2 cellular contexts compared by ENCODE assay signal in the genomic region with DNA sequence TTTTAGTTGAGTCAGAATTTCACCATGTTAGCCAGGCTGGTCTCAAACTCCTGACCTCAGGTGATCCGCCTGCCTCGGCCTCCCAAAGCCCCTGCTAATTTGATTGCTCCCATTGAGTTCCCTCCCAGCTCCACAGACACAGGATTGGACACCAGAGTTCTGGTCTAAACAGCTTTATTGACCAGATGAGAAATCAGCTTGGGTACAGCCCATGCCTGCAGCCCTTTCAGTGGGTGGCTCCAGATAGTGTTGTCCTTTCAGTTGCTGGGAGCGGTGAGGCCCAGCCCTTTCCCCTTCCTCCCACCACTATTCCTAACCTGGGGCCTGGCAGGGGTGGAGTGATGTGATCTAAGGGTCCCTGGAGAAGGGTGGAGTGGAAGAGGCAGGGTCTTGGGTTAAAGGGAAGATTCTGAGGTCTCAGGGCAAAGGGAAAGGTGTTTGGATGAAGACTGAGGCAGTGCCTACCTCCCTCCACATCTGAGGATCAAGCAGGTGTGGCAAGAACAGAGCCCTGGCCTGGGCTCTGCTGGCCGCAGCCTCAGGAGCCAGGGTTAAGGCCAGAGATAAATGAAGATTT.
TF ChIP-seq lines count a peak whose summit lies in the region.

No MANE protein-coding gene starts in this region.

TF ChIP-seq in A549, 52 proteins besides CTCF, POLR2A, EP300 and RAD21:
- TF ChIP-seq POLR2AphosphoS2 (conservative IDR thresholded peaks at IDR 0.05; ENCODE audit: low read length) (peak; percentile 59; the same call in 1 of the 2 replicates), ATOH8 (CRISPR knock-in tag; IDR thresholded peaks at IDR 0.05; ENCODE audit: low read depth) (no peak), HOXA7 (CRISPR knock-in tag; IDR thresholded peaks at IDR 0.05) (peak; percentile 35; the same call in 1 of the 2 replicates), MAZ (IDR thresholded peaks at IDR 0.05; ENCODE audit: borderline replicate concordance, low read depth, low read length) (no peak)
TF ChIP-seq in A549: peak in this region for 2.

TF ChIP-seq in IMR-90, 13 proteins besides CTCF, POLR2A, EP300 and RAD21:
- no peak for TF ChIP-seq ELK1 (IDR thresholded peaks at IDR 0.05; ENCODE audit: borderline replicate concordance, low read depth, low read length)
- no peak for TF ChIP-seq SMC3 (IDR thresholded peaks at IDR 0.05; ENCODE audit: low read depth, low read length)
- TF ChIP-seq BHLHE40 (IDR thresholded peaks at IDR 0.05; ENCODE audit: low read depth, low read length), result no peak
- TF ChIP-seq, protein P1, sequence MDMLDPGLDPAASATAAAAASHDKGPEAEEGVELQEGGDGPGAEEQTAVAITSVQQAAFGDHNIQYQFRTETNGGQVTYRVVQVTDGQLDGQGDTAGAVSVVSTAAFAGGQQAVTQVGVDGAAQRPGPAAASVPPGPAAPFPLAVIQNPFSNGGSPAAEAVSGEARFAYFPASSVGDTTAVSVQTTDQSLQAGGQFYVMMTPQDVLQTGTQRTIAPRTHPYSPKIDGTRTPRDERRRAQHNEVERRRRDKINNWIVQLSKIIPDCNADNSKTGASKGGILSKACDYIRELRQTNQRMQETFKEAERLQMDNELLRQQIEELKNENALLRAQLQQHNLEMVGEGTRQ (IDR thresholded peaks at IDR 0.05; ENCODE audit: low read depth, low read length), result no peak
- no peak for TF ChIP-seq MAFK (IDR thresholded peaks at IDR 0.05; ENCODE audit: low read depth, low read length)
